ENCODE assay signal across 26 cellular contexts in the genomic region with DNA sequence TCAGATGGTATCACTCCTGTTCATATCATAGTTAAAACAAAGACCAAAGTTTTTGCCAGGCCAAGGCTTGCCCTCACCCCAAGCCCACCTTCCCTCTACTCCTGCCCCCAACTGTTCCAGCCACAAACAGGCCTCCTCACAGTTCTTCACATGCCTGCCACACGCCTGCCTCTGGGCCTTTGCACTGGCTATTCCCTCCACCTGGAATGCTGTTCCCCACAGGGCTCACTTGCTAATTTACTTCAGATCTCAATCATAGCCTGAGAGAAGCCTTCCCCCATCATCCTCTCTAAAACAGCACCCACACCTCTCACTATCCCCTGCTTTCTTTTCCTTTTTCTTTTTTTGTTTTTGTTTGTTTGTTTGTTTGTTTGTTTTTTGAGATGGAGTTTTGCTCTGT. TPM values are rescaled to one million over a fixed set of nuclear protein-coding genes. Genes with fewer than 3 reads are reported as not detected.
"Had no signal": no experiment of that assay in that cellular context is flagged by ENCODE, and none has a peak within 500 bp of the region (broad histone marks: within the 10 kb centered on the region; RNA-seq: fewer than 3 reads in every experiment).

No MANE protein-coding gene starts in this region.

- H3K36me3 ChIP-seq: prostate gland, sigmoid colon, tibial artery, upper lobe of left lung had no signal

- H3K36me3 Mint-ChIP-seq: memory B cell; naive B cell; natural killer cell treated with Interleukin-12 subunit alpha and Interleukin-12 subunit beta and Interleukin-15 and Interleukin-18, amount 100 ng/mL, for 72 hours; stimulated activated effector memory CD8-positive, alpha-beta T cell treated with anti-CD3 and anti-CD28 coated beads, Interleukin-12 subunit alpha, Interleukin-12 subunit beta, amount 100 ng/mL, for 72 hours had no signal

- H3K27me3 ChIP-seq: sigmoid colon, testis, tibial artery had no signal

- DNase-seq: cortex of kidney; dorsolateral prefrontal cortex; effector CD4-positive, alpha-beta T cell; head of caudate nucleus; mucosa of descending colon; naive B cell; nucleus accumbens; sigmoid colon; stimulated activated CD4-positive, alpha-beta T cell treated with anti-CD3 and anti-CD28 coated beads, Interleukin-2, amount 100 ng/mL, for 24 hours; stimulated activated CD4-positive, alpha-beta T cell treated with anti-CD3 and anti-CD28 coated beads, Interleukin-4, amount 100 ng/mL, for 24 hours; stimulated activated naive CD8-positive, alpha-beta T cell treated with anti-CD3 and anti-CD28 coated beads, Interleukin-15, Interleukin-2, amounts not matched to agents 100 U/mL and 50 U/mL, for 24 hours; substantia nigra; testis; tibial artery; upper lobe of left lung had no signal

- H3K4me3 ChIP-seq: dorsolateral prefrontal cortex, lung, mucosa of descending colon, prostate gland, sigmoid colon, testis, tibial artery, upper lobe of left lung had no signal

- ATAC-seq: left lobe of liver; mucosa of descending colon; natural killer cell treated with Interleukin-12 subunit alpha and Interleukin-12 subunit beta and Interleukin-15 and Interleukin-18, amount 100 ng/mL, for 72 hours; right cardiac atrium; stimulated activated effector memory CD8-positive, alpha-beta T cell treated with anti-CD3 and anti-CD28 coated beads, Interleukin-12 subunit alpha, Interleukin-12 subunit beta, amount 100 ng/mL, for 72 hours; stimulated activated naive CD8-positive, alpha-beta T cell treated with anti-CD3 and anti-CD28 coated beads, Interleukin-15, Interleukin-2, amounts not matched to agents 100 U/mL and 50 U/mL, for 24 hours had no signal

- H3K27ac Mint-ChIP-seq: memory B cell; natural killer cell treated with Interleukin-12 subunit alpha and Interleukin-12 subunit beta and Interleukin-15 and Interleukin-18, amount 100 ng/mL, for 72 hours; stimulated activated effector memory CD8-positive, alpha-beta T cell treated with anti-CD3 and anti-CD28 coated beads, Interleukin-12 subunit alpha, Interleukin-12 subunit beta, amount 100 ng/mL, for 72 hours had no signal

- H3K4me1 ChIP-seq: prostate gland had no signal

- FAIRE-seq: frontal cortex, keratinocyte, urothelium cell line had no signal

- H3K4me3 Mint-ChIP-seq: memory B cell; naive B cell; natural killer cell treated with Interleukin-12 subunit alpha and Interleukin-12 subunit beta and Interleukin-15 and Interleukin-18, amount 100 ng/mL, for 72 hours; stimulated activated effector memory CD8-positive, alpha-beta T cell treated with anti-CD3 and anti-CD28 coated beads, Interleukin-12 subunit alpha, Interleukin-12 subunit beta, amount 100 ng/mL, for 72 hours had no signal

- H3K9me3 ChIP-seq: mucosa of descending colon, prostate gland, sigmoid colon, testis, tibial artery, upper lobe of left lung had no signal

- H3K9me3 Mint-ChIP-seq: memory B cell; natural killer cell treated with Interleukin-12 subunit alpha and Interleukin-12 subunit beta and Interleukin-15 and Interleukin-18, amount 100 ng/mL, for 72 hours; stimulated activated effector memory CD8-positive, alpha-beta T cell treated with anti-CD3 and anti-CD28 coated beads, Interleukin-12 subunit alpha, Interleukin-12 subunit beta, amount 100 ng/mL, for 72 hours had no signal

- H3K27ac ChIP-seq: dorsolateral prefrontal cortex, prostate gland, sigmoid colon, testis, tibial artery, upper lobe of left lung had no signal

RNA-seq across cellular contexts. Expression of gene AXL, which starts 4.9 kb away (rescaled TPM):
- total RNA-seq: natural killer cell treated with Interleukin-12 subunit alpha and Interleukin-12 subunit beta and Interleukin-15 and Interleukin-18, amount 100 ng/mL, for 72 hours had no signal

RNA-seq across cellular contexts. Expression of gene CYP2S1, which starts 21.1 kb away (rescaled TPM):
- total RNA-seq: natural killer cell treated with Interleukin-12 subunit alpha and Interleukin-12 subunit beta and Interleukin-15 and Interleukin-18, amount 100 ng/mL, for 72 hours; osteocyte had no signal
